ENCODE assay signal across 1 cellular context in genomic region chr4:54085284-54085683, GRCh38.
A peak's percentile ranks its signal among the peaks of the same experiment; 100 is the strongest.
TF ChIP-seq lines count a peak whose summit lies in the region.

No MANE protein-coding gene starts in this region.

TF ChIP-seq in HEK293, 187 proteins besides CTCF, POLR2A, EP300 and RAD21 (continued from another document):
- TF ChIP-seq ZNF16 (tag by site-specific recombination; IDR thresholded peaks at IDR 0.05; ENCODE audit: low read depth), result no peak
- no peak for TF ChIP-seq BCL11B (tag by site-specific recombination; IDR thresholded peaks at IDR 0.05; ENCODE audit: low read depth)
- TF ChIP-seq ZBTB48 (tag by site-specific recombination; IDR thresholded peaks at IDR 0.05), result no peak
- TF ChIP-seq ZNF366 (tag by site-specific recombination; conservative IDR thresholded peaks at IDR 0.05), result peak; percentile 66
- no peak for TF ChIP-seq ZFHX2 (tag by site-specific recombination; conservative IDR thresholded peaks at IDR 0.05)
- TF ChIP-seq ZNF660 (tag by site-specific recombination; IDR thresholded peaks at IDR 0.05), result peak; percentile 18; the same call in 1 of the 2 replicates
- TF ChIP-seq ZNF157 (tag by site-specific recombination; IDR thresholded peaks at IDR 0.05), result no peak
- TF ChIP-seq ZNF768 (tag by site-specific recombination; IDR thresholded peaks at IDR 0.05), result no peak
- peak; percentile 40; the same call in 1 of the 2 replicates for TF ChIP-seq ZNF639 (tag by site-specific recombination; IDR thresholded peaks at IDR 0.05)
- TF ChIP-seq ZNF707 (tag by site-specific recombination; IDR thresholded peaks at IDR 0.05), result no peak
- TF ChIP-seq ZNF18 (tag by site-specific recombination; IDR thresholded peaks at IDR 0.05), result no peak
- no peak for TF ChIP-seq ZNF513 (tag by site-specific recombination; IDR thresholded peaks at IDR 0.05)
- peak; percentile 78 for TF ChIP-seq ZNF629 (tag by site-specific recombination; IDR thresholded peaks at IDR 0.05)
- no peak for TF ChIP-seq ZNF404 (tag by site-specific recombination; IDR thresholded peaks at IDR 0.05)
- TF ChIP-seq ZNF416 (tag by site-specific recombination; IDR thresholded peaks at IDR 0.05), result no peak
- TF ChIP-seq ZBTB21 (tag by site-specific recombination; IDR thresholded peaks at IDR 0.05), result 0 out of 2 replicates have a peak, but pooled peaks have one; percentile 26
- TF ChIP-seq ZEB2 (tag by site-specific recombination; IDR thresholded peaks at IDR 0.05), result peak; percentile 65
- TF ChIP-seq ZSCAN30 (tag by site-specific recombination; IDR thresholded peaks at IDR 0.05), result no peak
- TF ChIP-seq SP7 (tag by site-specific recombination; IDR thresholded peaks at IDR 0.05), result 0 out of 2 replicates have a peak, but pooled peaks have one; percentile 40
- peak; percentile 58 for TF ChIP-seq PRDM10 (tag by site-specific recombination; IDR thresholded peaks at IDR 0.05)
